Comparison of ENCODE assay signal across 1 cellular context in genomic region chr20:433300-433975, GRCh38.
TF ChIP-seq lines count a peak whose summit lies in the region.

No MANE protein-coding gene starts in this region.

TF ChIP-seq in K562, 482 proteins besides CTCF, POLR2A, EP300 and RAD21 (continued from another document):
- TF ChIP-seq CUX1 (CRISPR knock-in tag; IDR thresholded peaks at IDR 0.05), result no peak
TF ChIP-seq in K562: peak in this region for 1.
